Comparison of ENCODE assay signal across 23 cellular contexts in the genomic region with DNA sequence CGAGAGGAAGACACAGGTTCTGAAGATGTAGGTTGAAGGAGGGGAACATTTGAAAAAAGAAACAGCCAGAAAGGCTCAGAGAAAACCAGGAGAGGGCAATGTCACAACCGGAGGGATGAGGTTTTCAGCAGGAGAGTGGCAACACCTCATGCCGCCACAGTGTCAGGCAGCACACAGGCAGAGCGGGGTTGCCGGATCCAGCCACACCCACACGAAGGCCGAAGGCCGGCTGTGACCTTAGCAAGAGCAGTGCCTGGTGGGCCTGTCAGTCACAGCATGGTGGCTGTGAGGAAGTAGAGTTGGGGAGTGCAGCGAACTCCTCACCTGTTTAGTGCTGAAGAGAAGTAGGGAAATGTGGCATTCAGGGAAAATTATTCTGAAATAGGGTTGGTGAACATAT.
"Had no signal": no experiment of that assay in that cellular context is flagged by ENCODE, and none has a peak within 500 bp of the region (broad histone marks: within the 10 kb centered on the region; RNA-seq: fewer than 3 reads in every experiment).

No MANE protein-coding gene starts in this region.

- DNase-seq: activated CD4-positive, alpha-beta memory T cell treated with anti-CD3 and anti-CD28 coated beads, Interleukin-2, amount 10 ng/mL, durations not matched to agents 7 days and 5 days; activated CD4-positive, alpha-beta T cell treated with anti-CD3 and anti-CD28 coated beads for 36 hours; activated CD4-positive, alpha-beta T cell treated with anti-CD3 and anti-CD28 coated beads, Interleukin-2, amount 50 U/mL, for 1 hour; activated gamma-delta T cell treated with Interleukin-2 at 50 U/mL for 16 hours; activated naive CD4-positive, alpha-beta T cell treated with anti-CD3 and anti-CD28 coated beads, Interleukin-2, amount 10 ng/mL, durations not matched to agents 7 days and 5 days; activated naive CD8-positive, alpha-beta T cell treated with anti-CD3 and anti-CD28 coated beads for 36 hours; activated T-cell treated with anti-CD3 and anti-CD28 coated beads, Interleukin-2, amount 50 U/mL, for 72 hours; brain microvascular endothelial cell; NCI-H1092; NCI-H1417 treated with DMSO at 0.1 percent for 48 hours; NCI-H1694; NCI-H2029; NCI-H510A treated with DMSO at 0.1 percent for 48 hours; NCI-H69; NK-92 treated with Interleukin-12 subunit alpha and Interleukin-12 subunit beta, amount 100 ng/mL, for 24 hours; OCI-M1; RPMI8226; T-cell; T-helper 2 cell had no signal

- H3K9me3 Mint-ChIP-seq: activated CD4-positive, alpha-beta memory T cell treated with anti-CD3 and anti-CD28 coated beads, Interleukin-2, amount 10 ng/mL, durations not matched to agents 7 days and 5 days had no signal

- H3K27me3 ChIP-seq: brain microvascular endothelial cell, cardiac muscle cell had no signal

- H3K4me3 ChIP-seq: cardiac muscle cell, SK-N-MC had no signal

- H3K27ac Mint-ChIP-seq: activated CD4-positive, alpha-beta memory T cell treated with anti-CD3 and anti-CD28 coated beads, Interleukin-2, amount 10 ng/mL, durations not matched to agents 7 days and 5 days; activated CD4-positive, alpha-beta T cell treated with anti-CD3 and anti-CD28 coated beads for 36 hours; activated naive CD4-positive, alpha-beta T cell treated with anti-CD3 and anti-CD28 coated beads, Interleukin-2, amount 10 ng/mL, durations not matched to agents 7 days and 5 days; activated naive CD8-positive, alpha-beta T cell treated with anti-CD3 and anti-CD28 coated beads for 36 hours; activated T-cell treated with anti-CD3 and anti-CD28 coated beads, Interleukin-2, amount 50 U/mL, for 72 hours; activated T-helper 2 cell treated with anti-CD3 and anti-CD28 coated beads, Interferon-gamma antibody, Interleukin-2, Interleukin-4, amounts not matched to agents 10 μg/mL and 5 μg/mL and 100 μg/mL, durations not matched to agents 14 hours and 24 hours and 36 hours had no signal

- H3K27me3 Mint-ChIP-seq: activated CD4-positive, alpha-beta memory T cell treated with anti-CD3 and anti-CD28 coated beads, Interleukin-2, amount 10 ng/mL, durations not matched to agents 7 days and 5 days; activated CD4-positive, alpha-beta T cell treated with anti-CD3 and anti-CD28 coated beads for 36 hours; activated naive CD4-positive, alpha-beta T cell treated with anti-CD3 and anti-CD28 coated beads, Interleukin-2, amount 10 ng/mL, durations not matched to agents 7 days and 5 days; activated naive CD8-positive, alpha-beta T cell treated with anti-CD3 and anti-CD28 coated beads for 36 hours; T-cell had no signal

- H3K4me3 Mint-ChIP-seq: activated CD4-positive, alpha-beta memory T cell treated with anti-CD3 and anti-CD28 coated beads, Interleukin-2, amount 10 ng/mL, durations not matched to agents 7 days and 5 days; activated CD4-positive, alpha-beta T cell treated with anti-CD3 and anti-CD28 coated beads for 36 hours; activated naive CD4-positive, alpha-beta T cell treated with anti-CD3 and anti-CD28 coated beads, Interleukin-2, amount 10 ng/mL, durations not matched to agents 7 days and 5 days; activated naive CD8-positive, alpha-beta T cell treated with anti-CD3 and anti-CD28 coated beads for 36 hours; activated T-cell treated with anti-CD3 and anti-CD28 coated beads, Interleukin-2, amount 50 U/mL, for 72 hours; T-cell had no signal

- H3K27ac ChIP-seq: brain microvascular endothelial cell, cardiac muscle cell, SK-N-MC, VCaP had no signal

- H3K4me1 Mint-ChIP-seq: activated CD4-positive, alpha-beta memory T cell treated with anti-CD3 and anti-CD28 coated beads, Interleukin-2, amount 10 ng/mL, durations not matched to agents 7 days and 5 days had no signal
